In genomic region chr3:72319202-72320095, GRCh38 we compare ENCODE assay signal across 16 cellular contexts.
DNase-seq lines count a peak whose midpoint lies in the region; ATAC-seq and TF ChIP-seq lines count a peak whose summit lies in the region.
"Had no signal": no experiment of that assay in that cellular context is flagged by ENCODE, and none has a peak within 500 bp of the region (broad histone marks: within the 10 kb centered on the region; RNA-seq: fewer than 3 reads in every experiment).

No MANE protein-coding gene starts in this region.

- no peak for TF ChIP-seq CTCF in chondrocyte (IDR thresholded peaks at IDR 0.05)

- ATAC-seq in GM19395 (IDR thresholded peaks at IDR 0.05; ENCODE audit: unreplicated experiment): no peak

- H3K27ac ChIP-seq in BLaER1 (no peak overlapping the region), mesendoderm (ENCODE audit: low read depth, low read length) (no peak overlapping the region)

- H3K4me3 ChIP-seq in BLaER1 (no peak overlapping the region), mesendoderm (ENCODE audit: low read length) (no peak overlapping the region)
- H3K4me3 ChIP-seq: esophagus muscularis mucosa, Peyer's patch had no signal

- no peaks in the 10 kb centered on the region for H3K79me1 ChIP-seq in mesendoderm (ENCODE audit: low read length)

- H3K4me1 ChIP-seq in BLaER1: peaks cover 31% of the 10 kb centered on the region
- H3K4me1 ChIP-seq in mesendoderm (ENCODE audit: control insufficient read depth, low read depth, low read length): no peaks in the 10 kb centered on the region

- no peak overlapping the region for H2BK120ac ChIP-seq in mesendoderm (ENCODE audit: low read depth, low read length)

- H3K18ac ChIP-seq in mesendoderm (ENCODE audit: low read length): no peak overlapping the region

- no peak overlapping the region for H2BK5ac ChIP-seq in mesendoderm (ENCODE audit: low read length)

- no peaks in the 10 kb centered on the region for H3K9me3 ChIP-seq in BLaER1
- H3K9me3 ChIP-seq: esophagus muscularis mucosa, Peyer's patch had no signal

- no peak overlapping the region for H3K23ac ChIP-seq in mesendoderm (ENCODE audit: low read length)

- H3K27ac Mint-ChIP-seq in chondrocyte (ENCODE audit: unreplicated experiment): peak overlapping the region; percentile 90
- H3K27ac Mint-ChIP-seq in activated naive CD8-positive, alpha-beta T cell treated with anti-CD3 and anti-CD28 coated beads for 36 hours: no peak overlapping the region
- H3K27ac Mint-ChIP-seq: stimulated activated naive CD8-positive, alpha-beta T cell treated with anti-CD3 and anti-CD28 coated beads, Interleukin-15, Interleukin-2, amounts not matched to agents 100 ng/mL and 50 ng/mL, for 24 hours had no signal

- DNase-seq in HUDEP-2 (lab: John Stamatoyannopoulos, UW; ENCODE audit: unreplicated experiment in 76 of 76) (peak in 45 of 76 experiments; percentile 5 to 60 (median 27)), chondrocyte (ENCODE audit: low spot score) (no peak), mesendoderm (peak; percentile 55), T-helper 9 cell (no peak)
- no peak for DNase-seq in activated naive CD8-positive, alpha-beta T cell treated with anti-CD3 and anti-CD28 coated beads for 36 hours
- DNase-seq in stimulated activated CD4-positive, alpha-beta T cell treated with anti-CD3 and anti-CD28 coated beads, Interleukin-12 subunit alpha, Interleukin-12 subunit beta, amount 100 ng/mL, for 4 hours: no peak
- DNase-seq: activated naive CD4-positive, alpha-beta T cell treated with Interleukin-2 at 50 U/mL for 16 hours; CD4-positive, alpha-beta memory T cell; cerebellar nuclear complex; NCI-H1417; NCI-H510A; Peyer's patch had no signal

- H3K9ac ChIP-seq in BLaER1 (no peak overlapping the region), mesendoderm (ENCODE audit: low read length) (no peak overlapping the region)

- H4K20me1 ChIP-seq in BLaER1: no peaks in the 10 kb centered on the region

- H2BK15ac ChIP-seq in mesendoderm (replicated peaks; ENCODE audit: low read depth): no peak overlapping the region

- H3K27me3 Mint-ChIP-seq in chondrocyte (ENCODE audit: low read depth): peaks cover 13% of the 10 kb centered on the region
- H3K27me3 Mint-ChIP-seq in activated naive CD8-positive, alpha-beta T cell treated with anti-CD3 and anti-CD28 coated beads for 36 hours: no peaks in the 10 kb centered on the region
- H3K27me3 Mint-ChIP-seq: CD4-positive, alpha-beta memory T cell; stimulated activated naive CD8-positive, alpha-beta T cell treated with anti-CD3 and anti-CD28 coated beads, Interleukin-15, Interleukin-2, amounts not matched to agents 100 ng/mL and 50 ng/mL, for 24 hours had no signal

- H3K4me1 Mint-ChIP-seq in chondrocyte (ENCODE audit: low read depth): peaks cover 37% of the 10 kb centered on the region
- H3K4me1 Mint-ChIP-seq in activated naive CD8-positive, alpha-beta T cell treated with anti-CD3 and anti-CD28 coated beads for 36 hours: no peaks in the 10 kb centered on the region
- H3K4me1 Mint-ChIP-seq: CD4-positive, alpha-beta memory T cell had no signal

- no peak overlapping the region for H3K4me3 Mint-ChIP-seq in chondrocyte (ENCODE audit: unreplicated experiment)
- no peak overlapping the region for H3K4me3 Mint-ChIP-seq in activated naive CD8-positive, alpha-beta T cell treated with anti-CD3 and anti-CD28 coated beads for 36 hours
- H3K4me3 Mint-ChIP-seq: CD4-positive, alpha-beta memory T cell; stimulated activated naive CD8-positive, alpha-beta T cell treated with anti-CD3 and anti-CD28 coated beads, Interleukin-15, Interleukin-2, amounts not matched to agents 100 ng/mL and 50 ng/mL, for 24 hours had no signal

- no peaks in the 10 kb centered on the region for H3K36me3 ChIP-seq in BLaER1
- no peaks in the 10 kb centered on the region for H3K36me3 ChIP-seq in mesendoderm (ENCODE audit: control insufficient read depth, insufficient read depth, low read length)
- H3K36me3 ChIP-seq: esophagus muscularis mucosa, Peyer's patch had no signal

- H3K56ac ChIP-seq in mesendoderm (ENCODE audit: low read length): peak overlapping the region; percentile 46

- H3K36me3 Mint-ChIP-seq in chondrocyte (ENCODE audit: low read depth): no peaks in the 10 kb centered on the region
- no peaks in the 10 kb centered on the region for H3K36me3 Mint-ChIP-seq in activated naive CD8-positive, alpha-beta T cell treated with anti-CD3 and anti-CD28 coated beads for 36 hours
- H3K36me3 Mint-ChIP-seq: CD4-positive, alpha-beta memory T cell had no signal

- H2AK5ac ChIP-seq in mesendoderm (ENCODE audit: low read length): no peak overlapping the region

- no peak overlapping the region for H4K5ac ChIP-seq in mesendoderm (ENCODE audit: low read length)

- no peaks in the 10 kb centered on the region for H3K9me3 Mint-ChIP-seq in chondrocyte (ENCODE audit: low read depth)
- no peaks in the 10 kb centered on the region for H3K9me3 Mint-ChIP-seq in activated naive CD8-positive, alpha-beta T cell treated with anti-CD3 and anti-CD28 coated beads for 36 hours
- H3K9me3 Mint-ChIP-seq: stimulated activated naive CD8-positive, alpha-beta T cell treated with anti-CD3 and anti-CD28 coated beads, Interleukin-15, Interleukin-2, amounts not matched to agents 100 ng/mL and 50 ng/mL, for 24 hours had no signal

- H3K4me2 ChIP-seq in BLaER1 (peak overlapping the region; percentile 60), mesendoderm (ENCODE audit: low read length) (no peak overlapping the region)

- no CpG with 5 or more reads among the region's 6 CpGs for WGBS in mesendoderm (ENCODE audit: extremely low coverage, insufficient coverage, low lambda C conversion rate)

- H3K27me3 ChIP-seq in BLaER1: no peaks in the 10 kb centered on the region
- no peaks in the 10 kb centered on the region for H3K27me3 ChIP-seq in mesendoderm (ENCODE audit: insufficient read depth, low read length, poor library complexity)
- H3K27me3 ChIP-seq: esophagus muscularis mucosa, Peyer's patch had no signal

- no peaks in the 10 kb centered on the region for H3K79me2 ChIP-seq in mesendoderm (ENCODE audit: control insufficient read depth, insufficient read depth, low read length)

- H3K4ac ChIP-seq in mesendoderm (ENCODE audit: low read depth, low read length): no peak overlapping the region

- no peak overlapping the region for H4K8ac ChIP-seq in mesendoderm (ENCODE audit: low read depth, low read length)

Comparison
In these comparisons a context has a peak if more than half of its experiments do, and no peak if none do; other contexts are left out.
1. DNase-seq: peak in HUDEP-2 (45 of 76) and mesendoderm (single experiment); none in chondrocyte (single experiment), activated naive CD8-positive, alpha-beta T cell treated with anti-CD3 and anti-CD28 coated beads for 36 hours (single experiment), T-helper 9 cell (single experiment) and stimulated activated CD4-positive, alpha-beta T cell treated with anti-CD3 and anti-CD28 coated beads, Interleukin-12 subunit alpha, Interleukin-12 subunit beta, amount 100 ng/mL, for 4 hours (single experiment).